In the genomic region with DNA sequence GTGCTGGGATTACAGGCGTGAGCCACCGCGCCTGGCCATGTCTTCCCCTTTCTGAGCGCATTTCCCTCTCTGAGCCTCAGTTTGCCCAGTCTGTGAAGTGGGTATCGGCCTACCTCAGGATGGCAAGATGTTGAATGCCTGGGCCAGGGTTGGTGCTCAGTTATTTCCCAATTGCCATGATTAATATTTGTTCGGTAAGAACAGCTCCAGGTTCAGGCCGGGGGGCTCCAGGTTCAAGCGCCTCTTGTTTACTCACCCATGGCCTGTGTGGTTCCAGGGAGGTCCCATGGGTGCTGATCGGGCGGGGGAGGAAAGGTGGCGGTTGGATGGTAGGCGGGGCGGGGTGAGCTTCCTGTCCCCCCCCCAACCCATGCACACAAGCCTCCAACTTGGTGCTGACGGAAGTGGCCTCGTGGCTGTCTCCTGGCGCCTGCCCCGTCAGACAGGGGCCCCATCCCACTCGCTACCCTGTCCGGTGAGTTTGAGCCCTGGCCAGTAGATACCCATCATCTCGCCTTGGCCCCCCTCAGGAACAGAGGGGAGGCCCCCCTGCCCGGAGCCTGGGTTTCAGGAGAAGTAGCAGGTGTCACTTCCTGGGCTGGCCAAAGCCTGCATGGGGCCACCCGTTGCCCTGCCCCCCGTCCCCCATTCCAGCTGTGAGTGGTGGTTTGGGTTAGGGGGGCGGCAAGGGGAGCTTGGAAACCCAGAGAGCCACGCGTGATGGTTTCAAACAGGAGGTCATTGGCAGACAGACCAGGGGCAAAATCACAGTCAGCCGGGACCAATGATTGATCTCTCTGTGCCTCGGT, we compare ENCODE assay signal across 8 cellular contexts. TPM values are rescaled to one million over a fixed set of nuclear protein-coding genes. Genes with fewer than 3 reads are reported as not detected.
DNase-seq lines count a peak whose midpoint lies in the region; ATAC-seq and TF ChIP-seq lines count a peak whose summit lies in the region.

A gene with protein sequence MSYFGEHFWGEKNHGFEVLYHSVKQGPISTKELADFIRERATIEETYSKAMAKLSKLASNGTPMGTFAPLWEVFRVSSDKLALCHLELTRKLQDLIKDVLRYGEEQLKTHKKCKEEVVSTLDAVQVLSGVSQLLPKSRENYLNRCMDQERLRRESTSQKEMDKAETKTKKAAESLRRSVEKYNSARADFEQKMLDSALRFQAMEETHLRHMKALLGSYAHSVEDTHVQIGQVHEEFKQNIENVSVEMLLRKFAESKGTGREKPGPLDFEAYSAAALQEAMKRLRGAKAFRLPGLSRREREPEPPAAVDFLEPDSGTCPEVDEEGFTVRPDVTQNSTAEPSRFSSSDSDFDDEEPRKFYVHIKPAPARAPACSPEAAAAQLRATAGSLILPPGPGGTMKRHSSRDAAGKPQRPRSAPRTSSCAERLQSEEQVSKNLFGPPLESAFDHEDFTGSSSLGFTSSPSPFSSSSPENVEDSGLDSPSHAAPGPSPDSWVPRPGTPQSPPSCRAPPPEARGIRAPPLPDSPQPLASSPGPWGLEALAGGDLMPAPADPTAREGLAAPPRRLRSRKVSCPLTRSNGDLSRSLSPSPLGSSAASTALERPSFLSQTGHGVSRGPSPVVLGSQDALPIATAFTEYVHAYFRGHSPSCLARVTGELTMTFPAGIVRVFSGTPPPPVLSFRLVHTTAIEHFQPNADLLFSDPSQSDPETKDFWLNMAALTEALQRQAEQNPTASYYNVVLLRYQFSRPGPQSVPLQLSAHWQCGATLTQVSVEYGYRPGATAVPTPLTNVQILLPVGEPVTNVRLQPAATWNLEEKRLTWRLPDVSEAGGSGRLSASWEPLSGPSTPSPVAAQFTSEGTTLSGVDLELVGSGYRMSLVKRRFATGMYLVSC (plus strand): TSS at position 375 of the 809 bp plus-strand sequence. CDS start 3,688 bp downstream, outside the sequence.

- peak within 1 kb of the TSS in 1 of 4 donors; percentile 17 for H3K4me3 ChIP-seq in adrenal gland
- H3K4me3 ChIP-seq in neutrophil (ENCODE audit: low read depth in 1 of 2, low read length in 1 of 2) = peak within 1 kb of the TSS; percentile 56 to 72
- H3K4me3 ChIP-seq in tibial nerve = peak within 1 kb of the TSS in 2 of 4 donors; percentile 21 to 31

- H3K4me1 Mint-ChIP-seq in CD4-positive, alpha-beta T cell (ENCODE audit: low read depth) = peaks cover 70% of the 10 kb centered on the region

- no peaks in the 10 kb centered on the region for H3K27me3 Mint-ChIP-seq in CD4-positive, alpha-beta T cell

- no peaks in the 10 kb centered on the region for H3K9me3 Mint-ChIP-seq in CD4-positive, alpha-beta T cell

- 56 to 67% (median 57%) methylated on average over 8 to 28 of the region's 28 CpGs for WGBS in adrenal gland, 4 donors
- WGBS in tibial nerve, 2 donors = 53 to 64% methylated on average over 20 to 28 of the region's 28 CpGs

- H3K27me3 ChIP-seq in CD4-positive, alpha-beta T cell (ENCODE audit: control insufficient read depth, insufficient read depth, low read length) = no peaks in the 10 kb centered on the region
- H3K27me3 ChIP-seq in adrenal gland (no peaks in the 10 kb centered on the region), neutrophil (no peaks in the 10 kb centered on the region), tibial nerve (peaks cover 0 to 14% of the 10 kb centered on the region in 2 donors)

- no peak for TF ChIP-seq POLR2A in adrenal gland (IDR thresholded peaks at IDR 0.05)
- TF ChIP-seq POLR2A in tibial nerve (IDR thresholded peaks at IDR 0.05) = no peak

- TF ChIP-seq EP300 in tibial nerve (IDR thresholded peaks at IDR 0.05) = no peak

- CTCF ChIA-PET in CD4-positive, alpha-beta T cell (lab: Charles Lee) = interaction anchor here (1.0 to 2.1 kb wide), 4 partner anchors 26 to 181 kb away, joined by 3 to 6 read pairs (median 5); partner anchors contain the start of genes CCDC124 and RPL18A

- no peak for TF ChIP-seq CTCF in CD4-positive, alpha-beta T cell (IDR thresholded peaks at IDR 0.05)
- TF ChIP-seq CTCF in adrenal gland (IDR thresholded peaks at IDR 0.05) (no peak), neutrophil (IDR thresholded peaks at IDR 0.05) (peak; percentile 12), tibial nerve (IDR thresholded peaks at IDR 0.05) (no peak)

- peak within 1 kb of the TSS; percentile 91 for H3K27ac Mint-ChIP-seq in CD4-positive, alpha-beta T cell

- intact Hi-C loops in CD4-positive, alpha-beta T cell (cut with DNase I, micrococcal nuclease) = loop anchor here in 1 of 2 experiments (2.0 kb wide), 1 partner anchor 33 kb away; no protein-coding TSS in a partner anchor
- intact Hi-C loops in adrenal gland (cut with DNase I) = no loop called here

- H3K36me3 ChIP-seq in adrenal gland (replicated peaks in 1 of 2) (no peaks in the 10 kb centered on the region), neutrophil (peaks cover 27% of the 10 kb centered on the region), tibial nerve (no peaks in the 10 kb centered on the region)

- H3K4me1 ChIP-seq in adrenal gland (replicated peaks in 1 of 2) = peaks cover 13 to 30% of the 10 kb centered on the region in 2 donors
- peaks cover 63 to 65% of the 10 kb centered on the region in 2 experiments for H3K4me1 ChIP-seq in neutrophil (ENCODE audit: control insufficient read depth in 1 of 2, insufficient read depth in 1 of 2, low read depth in 1 of 2, low read length in 1 of 2)
- peaks cover 0 to 18% (median 9%) of the 10 kb centered on the region in 4 donors for H3K4me1 ChIP-seq in tibial nerve

- POLR2A ChIA-PET in CD4-positive, alpha-beta T cell (lab: Charles Lee) = interaction anchor here (0.7 to 3.3 kb wide), 10 partner anchors 9 to 249 kb away, joined by 3 to 19 read pairs (median 6); partner anchors contain the start of genes JAK3, MAP1S and RPL18A

- ATAC-seq in CD4-positive, alpha-beta T cell (ENCODE audit: poor library complexity) = peak; percentile 77
- peak; percentile 25 for ATAC-seq in HG02852 (IDR thresholded peaks at IDR 0.05; ENCODE audit: unreplicated experiment)
- no peak for ATAC-seq in GM19395 (IDR thresholded peaks at IDR 0.05; ENCODE audit: unreplicated experiment)

- peaks cover 36% of the 10 kb centered on the region for H3K36me3 Mint-ChIP-seq in CD4-positive, alpha-beta T cell (ENCODE audit: low read depth)

- H3K4me3 Mint-ChIP-seq in CD4-positive, alpha-beta T cell = peak within 1 kb of the TSS; percentile 96

- H3K27ac ChIP-seq in CD4-positive, alpha-beta T cell (ENCODE audit: low read depth, low read length) = peak within 1 kb of the TSS; percentile 88
- H3K27ac ChIP-seq in adrenal gland (peak within 1 kb of the TSS in 2 of 5 donors; percentile 28 to 59), neutrophil (peak within 1 kb of the TSS; percentile 96), tibial nerve (peak within 1 kb of the TSS in 3 of 4 donors; percentile 60 to 77 (median 61))

- DNase-seq in CD4-positive, alpha-beta T cell = peak; percentile 72 to 89 (median 84)
- peak; percentile 79 for DNase-seq in T-helper 9 cell
- DNase-seq in adrenal gland = peak in 4 of 7 donors; percentile 36 to 62 (median 38)
- peak in 1 of 2 donors; percentile 21 for DNase-seq in tibial nerve (ENCODE audit: low spot score in 2 of 2)
- DNase-seq in NCI-H2196 (lab: John Stamatoyannopoulos, UW; ENCODE audit: unreplicated experiment) = no peak

- H3K9me3 ChIP-seq in CD4-positive, alpha-beta T cell (ENCODE audit: control insufficient read depth, low read length) = no peaks in the 10 kb centered on the region
- H3K9me3 ChIP-seq in adrenal gland (replicated peaks in 1 of 3) (no peaks in the 10 kb centered on the region), neutrophil (no peaks in the 10 kb centered on the region), tibial nerve (no peaks in the 10 kb centered on the region)

RNA-seq across cellular contexts. Expression of the gene that starts here (rescaled TPM):
- total RNA-seq in CD4-positive, alpha-beta T cell = 10 to 100 TPM; 40.7 to 43.1 TPM
- total RNA-seq in adrenal gland (1 to 10 TPM in 7 of 8 donors, under 1 TPM in 1; 0.91 to 7.1 (median 3.4) TPM), tibial nerve (1 to 10 TPM; 1.4 to 9.9 (median 3.0) TPM)
- 1 to 10 TPM in 2 of 3 donors, under 1 TPM in 1; 0.98 to 6.2 (median 2.0) TPM for polyA plus RNA-seq in adrenal gland
